In genomic region chr12:203462-204260, GRCh38 we compare ENCODE assay signal across 10 cellular contexts. TPM values are rescaled to one million over a fixed set of nuclear protein-coding genes. Genes with fewer than 3 reads are reported as not detected.
DNase-seq lines count a peak whose midpoint lies in the region; ATAC-seq and TF ChIP-seq lines count a peak whose summit lies in the region.
"Had no signal": no experiment of that assay in that cellular context is flagged by ENCODE, and none has a peak within 500 bp of the region (broad histone marks: within the 10 kb centered on the region; RNA-seq: fewer than 3 reads in every experiment).

No MANE protein-coding gene starts in this region.

- H3K9me3 Mint-ChIP-seq in H9 = no peaks in the 10 kb centered on the region; a peak in 1 of 5 replicates
- H3K9me3 Mint-ChIP-seq: activated naive CD4-positive, alpha-beta T cell treated with anti-CD3 and anti-CD28 coated beads, Interleukin-2, amount 50 U/mL, for 72 hours had no signal

- no peak for ATAC-seq in body of pancreas

- no peak overlapping the region for H2AK5ac ChIP-seq in H9 (ENCODE audit: insufficient read length, low read length)

- H3K56ac ChIP-seq in H9 (ENCODE audit: insufficient read length, low read depth, low read length) = no peak overlapping the region

- H3K4ac ChIP-seq in H9 (ENCODE audit: low read depth, low read length) = no peak overlapping the region

- H3K27ac ChIP-seq in H9 (ENCODE audit: insufficient read length, low read depth, low read length) (no peak overlapping the region), body of pancreas (no peak overlapping the region), skin epidermis (peak overlapping the region in 1 of 21 experiments; percentile 70)

- H3K4me2 ChIP-seq in H9 (ENCODE audit: insufficient read depth, insufficient read length, low read length) = peak overlapping the region; percentile 95

- H3K9me3 ChIP-seq in H9 (ENCODE audit: control insufficient read depth, low read depth, low read length) (no peaks in the 10 kb centered on the region), body of pancreas (no peaks in the 10 kb centered on the region), iPS-18c (ENCODE audit: control insufficient read depth, insufficient read depth, low read length) (no peaks in the 10 kb centered on the region)

- H3K4me1 ChIP-seq in H9 (ENCODE audit: insufficient read depth, low read length) (no peaks in the 10 kb centered on the region), body of pancreas (peaks cover 27% of the 10 kb centered on the region)

- no peak overlapping the region for H2BK12ac ChIP-seq in H9 (ENCODE audit: insufficient read length, low read depth, low read length)

- peaks cover 20 to 26% of the 10 kb centered on the region in 2 experiments for H3K4me1 Mint-ChIP-seq in H9

- peaks cover 6% of the 10 kb centered on the region for H3K23me2 ChIP-seq in H9 (ENCODE audit: insufficient read length, low read depth, low read length, poor library complexity, severe bottlenecking)

- H3K27me3 Mint-ChIP-seq in H9 (ENCODE audit: low read depth) = peaks cover 94% of the 10 kb centered on the region

- peak overlapping the region; percentile 34; the same call in 1 of the 2 replicates for H3K14ac ChIP-seq in H9 (ENCODE audit: insufficient read depth, low read length)

- H3K79me2 ChIP-seq in H9 (ENCODE audit: insufficient read depth, low read length) = no peaks in the 10 kb centered on the region

- no peak for TF ChIP-seq POLR2A in body of pancreas (IDR thresholded peaks at IDR 0.05)

- H4K8ac ChIP-seq in H9 (replicated peaks; ENCODE audit: insufficient read length, low read depth, low read length) = no peak overlapping the region

- TF ChIP-seq CTCF in H9 (conservative IDR thresholded peaks at IDR 0.05) = peak; percentile 56
- peak in 2 of 7 experiments; percentile 15 to 36 for TF ChIP-seq CTCF in body of pancreas (IDR thresholded peaks at IDR 0.05)
- no peak for TF ChIP-seq CTCF in GM20000 (IDR thresholded peaks at IDR 0.05; ENCODE audit: extremely low read depth, missing control alignments)

- WGBS in H9 (ENCODE audit: extremely low coverage, insufficient read length, low lambda C conversion rate) = no CpG with 5 or more reads among the region's 84 CpGs
- WGBS in body of pancreas, 2 donors = 30 to 66% methylated on average over 20 to 69 of the region's 84 CpGs

- H2BK5ac ChIP-seq in H9 (ENCODE audit: insufficient read length, low read length) = no peak overlapping the region

- no peak overlapping the region for H2BK20ac ChIP-seq in H9 (ENCODE audit: low read depth, low read length, poor library complexity, severe bottlenecking)

- H3K4me3 ChIP-seq in body of pancreas (peak overlapping the region in 1 of 2 donors; percentile 26), iPS-18c (ENCODE audit: insufficient read depth, low read depth, low read length) (peak overlapping the region; percentile 64), skin epidermis (peak overlapping the region; percentile 25 to 44 (median 33))

- H3K36me3 ChIP-seq in body of pancreas (replicated peaks in 1 of 2; ENCODE audit: insufficient read depth in 1 of 2, low read depth in 2 of 2) = no peaks in the 10 kb centered on the region

- no peak overlapping the region for H2AFZ ChIP-seq in H9 (ENCODE audit: low read length)

- no peak overlapping the region for H3T11ph ChIP-seq in H9 (ENCODE audit: low read length)

- intact Hi-C loops in body of pancreas (cut with DNase I) = no loop called here

- no peak overlapping the region for H3K9ac ChIP-seq in H9 (ENCODE audit: extremely low read depth, insufficient read length, low read length)

- peaks cover 4% of the 10 kb centered on the region; the same call in 1 of the 2 replicates for H3K27me3 ChIP-seq in H9 (ENCODE audit: insufficient read depth, low read length)
- H3K27me3 ChIP-seq in body of pancreas = no peaks in the 10 kb centered on the region

- H3K27ac Mint-ChIP-seq in H9 = no peak overlapping the region
- H3K27ac Mint-ChIP-seq: activated naive CD4-positive, alpha-beta T cell treated with anti-CD3 and anti-CD28 coated beads, Interleukin-2, amount 50 U/mL, for 72 hours had no signal

- no peak overlapping the region for H2BK120ac ChIP-seq in H9 (ENCODE audit: low read depth, low read length, poor library complexity, severe bottlenecking)

- no peaks in the 10 kb centered on the region for H3K36me3 Mint-ChIP-seq in H9 (ENCODE audit: insufficient read depth in 1 of 3, low read depth in 3 of 3)
- H3K36me3 Mint-ChIP-seq: activated naive CD4-positive, alpha-beta T cell treated with anti-CD3 and anti-CD28 coated beads, Interleukin-2, amount 50 U/mL, for 72 hours had no signal

- no peaks in the 10 kb centered on the region for H3K79me1 ChIP-seq in H9 (ENCODE audit: insufficient read depth, low read depth, low read length, poor library complexity, severe bottlenecking)

- no peak overlapping the region for H2BK15ac ChIP-seq in H9 (ENCODE audit: low read depth, low read length)

- H3K18ac ChIP-seq in H9 (ENCODE audit: insufficient read length, low read depth, low read length) = peak overlapping the region; percentile 1

- peak overlapping the region; percentile 57 to 79 for H3K4me3 Mint-ChIP-seq in H9

- no peaks in the 10 kb centered on the region for H4K20me1 ChIP-seq in H9 (ENCODE audit: control insufficient read depth, insufficient read depth, insufficient read length)

- DNase-seq in H9 (peak; percentile 71), body of pancreas (peak in 3 of 4 donors; percentile 25 to 62 (median 26)), NCI-H2107 (lab: John Stamatoyannopoulos, UW) (no peak), SKM-1 treated with dmso at 0.1 percent for 144 hours (lab: John Stamatoyannopoulos, UW; ENCODE audit: unreplicated experiment) (no peak), GM20000 (ENCODE audit: low spot score) (no peak)
- DNase-seq in activated T-cell treated with anti-CD3 and anti-CD28 coated beads, Interleukin-2, amount 50 U/mL, for 1 hour = no peak
- DNase-seq: NCI-H1048 had no signal

- H4K5ac ChIP-seq in H9 (ENCODE audit: insufficient read length, low read depth, low read length) = no peak overlapping the region

- H3K23ac ChIP-seq in H9 (ENCODE audit: insufficient read length, low read depth, low read length) = no peak overlapping the region

- H4K91ac ChIP-seq in H9 (ENCODE audit: insufficient read length, low read depth, low read length) = no peak overlapping the region

RNA-seq across cellular contexts. Expression of gene SLC6A12, which starts 10.3 kb away (rescaled TPM):
- total RNA-seq in H9 (2021) (0.17 and 0.20 TPM in 2 replicates), body of pancreas (1 to 10 TPM in 1 of 2 donors, under 1 TPM in 1; 0.33 to 6.7 TPM)
- total RNA-seq: activated naive CD4-positive, alpha-beta T cell treated with anti-CD3 and anti-CD28 coated beads, Interleukin-2, amount 50 U/mL, for 72 hours had no signal

RNA-seq across cellular contexts. Expression of gene SLC6A13, which starts 59.0 kb away (rescaled TPM):
- total RNA-seq in H9 (2021) = not detected in 2 replicates
- total RNA-seq in body of pancreas = not detected
- total RNA-seq: activated naive CD4-positive, alpha-beta T cell treated with anti-CD3 and anti-CD28 coated beads, Interleukin-2, amount 50 U/mL, for 72 hours had no signal

Comparison
In these comparisons a context has a peak if more than half of its experiments do, and no peak if none do; other contexts are left out.
1. DNase-seq: peak in H9 (single experiment) and body of pancreas (3 of 4); none in activated T-cell treated with anti-CD3 and anti-CD28 coated beads, Interleukin-2, amount 50 U/mL, for 1 hour (single experiment), NCI-H2107 (single experiment), SKM-1 treated with dmso at 0.1 percent for 144 hours (single experiment) and GM20000 (single experiment).